ENCODE assay signal across 8 cellular contexts in the genomic region with DNA sequence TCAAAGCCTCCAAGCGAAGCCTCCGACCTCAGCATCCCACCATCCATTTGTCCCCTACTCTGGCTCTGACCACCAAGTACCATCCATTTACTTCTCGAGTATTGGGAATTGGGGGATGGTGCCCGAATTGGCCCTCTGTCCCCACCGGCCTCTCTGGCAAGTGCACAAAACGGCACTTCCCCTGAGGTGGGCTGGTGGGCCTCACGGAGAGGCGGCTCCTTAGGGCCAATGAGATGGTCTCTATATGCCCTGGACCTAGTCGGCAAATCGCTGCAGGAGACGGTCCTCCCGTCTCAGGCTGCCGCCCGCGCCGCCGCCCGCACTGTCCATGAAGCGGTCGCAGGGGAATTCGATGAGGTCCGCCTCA. TPM values are rescaled to one million over a fixed set of nuclear protein-coding genes. Genes with fewer than 3 reads are reported as not detected.
DNase-seq lines count a peak whose midpoint lies in the region; ATAC-seq and TF ChIP-seq lines count a peak whose summit lies in the region.
"Had no signal": no experiment of that assay in that cellular context is flagged by ENCODE, and none has a peak within 500 bp of the region (broad histone marks: within the 10 kb centered on the region; RNA-seq: fewer than 3 reads in every experiment).

No MANE protein-coding gene starts in this region.

- 95% methylated on average over 22 of the region's 22 CpGs for WGBS in HUES64
- 38 to 56% methylated on average over 16 to 20 of the region's 22 CpGs for WGBS in testis, 2 donors

- peak overlapping the region; percentile 65; the same call in 1 of the 2 replicates for H3K4me3 ChIP-seq in HUES64 (ENCODE audit: low read length)
- H3K4me3 ChIP-seq in effector memory CD4-positive, alpha-beta T cell (ENCODE audit: insufficient read depth, low read depth, low read length, poor library complexity, severe bottlenecking) = peak overlapping the region; percentile 28
- peak overlapping the region; percentile 23 to 75 for H3K4me3 ChIP-seq in muscle layer of duodenum (ENCODE audit: low read depth in 1 of 2, low read length in 2 of 2)
- H3K4me3 ChIP-seq in testis = peak overlapping the region; percentile 51 to 54

- TF ChIP-seq POLR2A in testis (IDR thresholded peaks at IDR 0.05) = no peak

- DNase-seq in effector memory CD4-positive, alpha-beta T cell = no peak
- DNase-seq in testis (no peak), NCI-H1092 (lab: John Stamatoyannopoulos, UW) (no peak)
- DNase-seq: activated effector memory CD4-positive, alpha-beta T cell treated with anti-CD3 and anti-CD28 coated beads, Interleukin-2, amount 50 U/mL, for 16 hours had no signal

- TF ChIP-seq CTCF in testis (IDR thresholded peaks at IDR 0.05) = no peak

- peaks cover 55% of the 10 kb centered on the region for H3K27me3 ChIP-seq in HUES64 (ENCODE audit: insufficient read depth, low read length)
- H3K27me3 ChIP-seq in effector memory CD4-positive, alpha-beta T cell (replicated peaks; ENCODE audit: control insufficient read depth, insufficient read depth, low read length, poor library complexity, severe bottlenecking) = peaks cover 14% of the 10 kb centered on the region
- peaks cover 16% of the 10 kb centered on the region for H3K27me3 ChIP-seq in muscle layer of duodenum (ENCODE audit: low read depth, low read length)
- no peaks in the 10 kb centered on the region for H3K27me3 ChIP-seq in testis

- no peak overlapping the region for H3K9ac ChIP-seq in HUES64 (ENCODE audit: low read depth, low read length)

- H3K36me3 ChIP-seq in HUES64 (ENCODE audit: insufficient read depth, low read length) = no peaks in the 10 kb centered on the region
- H3K36me3 ChIP-seq in effector memory CD4-positive, alpha-beta T cell (ENCODE audit: control insufficient read depth, insufficient read depth, low read length) = no peaks in the 10 kb centered on the region
- no peaks in the 10 kb centered on the region for H3K36me3 ChIP-seq in muscle layer of duodenum (ENCODE audit: control insufficient read depth in 1 of 2, insufficient read depth in 2 of 2, low read length in 2 of 2)
- no peaks in the 10 kb centered on the region for H3K36me3 ChIP-seq in testis (ENCODE audit: low read depth, missing control alignments)

- H3K27ac ChIP-seq in HUES64 (ENCODE audit: low read depth, low read length) (no peak overlapping the region), muscle layer of duodenum (ENCODE audit: low read length) (no peak overlapping the region), testis (no peak overlapping the region)
- H3K27ac ChIP-seq in effector memory CD4-positive, alpha-beta T cell (ENCODE audit: insufficient read depth, low read length, poor library complexity, severe bottlenecking) = no peak overlapping the region

- no peaks in the 10 kb centered on the region for H3K9me3 ChIP-seq in HUES64 (ENCODE audit: insufficient read depth, low read depth, low read length)
- H3K9me3 ChIP-seq in effector memory CD4-positive, alpha-beta T cell (ENCODE audit: control insufficient read depth, low read length) = no peaks in the 10 kb centered on the region
- H3K9me3 ChIP-seq in muscle layer of duodenum (ENCODE audit: control insufficient read depth in 1 of 2, low read length in 2 of 2) = no peaks in the 10 kb centered on the region
- H3K9me3 ChIP-seq in testis = no peaks in the 10 kb centered on the region

- intact Hi-C loops in testis (cut with DNase I; ENCODE audit: low total_unique reads) = no loop called here

- ATAC-seq in HG03521 (IDR thresholded peaks at IDR 0.05; ENCODE audit: unreplicated experiment) (no peak), HG03025 (IDR thresholded peaks at IDR 0.05; ENCODE audit: low FRiP score, unreplicated experiment) (no peak)

- H3K4me1 ChIP-seq in HUES64 (ENCODE audit: insufficient read depth, low read length) = peaks cover 19% of the 10 kb centered on the region
- peaks cover 12% of the 10 kb centered on the region for H3K4me1 ChIP-seq in effector memory CD4-positive, alpha-beta T cell (ENCODE audit: control insufficient read depth, insufficient read depth, low read length, poor library complexity, severe bottlenecking)
- H3K4me1 ChIP-seq in muscle layer of duodenum (ENCODE audit: control insufficient read depth in 1 of 2, insufficient read depth in 2 of 2, low read length in 2 of 2) = peaks cover 0 to 39% of the 10 kb centered on the region in 2 donors
- peaks cover 7% of the 10 kb centered on the region for H3K4me1 ChIP-seq in testis

RNA-seq across cellular contexts. Expression of a gene that starts 2.8 kb away (rescaled TPM):
- polyA plus RNA-seq in HUES64 (2013, experiment 1 of 2) = 9.0 TPM
- polyA plus RNA-seq in HUES64 (2013, experiment 2 of 2) = 13.6 TPM
- 1 to 10 TPM in 1 of 2 donors, under 1 TPM in 1; 0.99 to 1.3 TPM for total RNA-seq in testis
- 2.0 TPM for polyA plus RNA-seq in testis (ENCODE audit: insufficient read depth, low read depth, low replicate concordance)
